9 cellular contexts compared by ENCODE assay signal in the genomic region with DNA sequence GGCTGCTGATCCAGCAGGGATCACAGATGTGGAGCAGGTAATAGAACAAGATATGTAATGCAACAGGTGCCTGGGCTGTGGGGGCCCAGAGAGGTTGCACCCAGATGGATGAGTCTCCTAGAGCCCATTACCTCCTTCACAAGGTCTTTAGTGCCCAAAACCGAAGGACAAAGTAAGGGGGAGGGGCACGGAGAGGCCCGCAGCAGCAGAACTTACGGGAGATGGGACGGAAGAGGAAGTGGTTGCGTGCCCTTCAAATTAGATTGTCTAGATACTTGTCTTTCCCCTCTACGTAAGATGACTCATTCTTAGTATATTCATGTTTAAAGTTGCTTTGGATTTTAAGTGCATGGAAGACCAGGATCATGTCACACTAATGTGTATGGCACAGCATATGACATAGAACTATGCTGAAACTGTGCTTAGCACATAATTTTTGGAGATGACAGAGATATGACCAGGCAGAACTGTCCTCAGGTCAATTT. TPM values are rescaled to one million over a fixed set of nuclear protein-coding genes. Genes with fewer than 3 reads are reported as not detected.
DNase-seq lines count a peak whose midpoint lies in the region; ATAC-seq, FAIRE-seq and TF ChIP-seq lines count a peak whose summit lies in the region.
"Had no signal": no experiment of that assay in that cellular context is flagged by ENCODE, and none has a peak within 500 bp of the region (broad histone marks: within the 10 kb centered on the region; RNA-seq: fewer than 3 reads in every experiment).

No MANE protein-coding gene starts in this region.

- H3K36me3 Mint-ChIP-seq in IgD-negative memory B cell: no peaks in the 10 kb centered on the region

- peaks cover 21% of the 10 kb centered on the region for H3K4me1 ChIP-seq in effector memory CD4-positive, alpha-beta T cell (ENCODE audit: control insufficient read depth, insufficient read depth, low read length, poor library complexity, severe bottlenecking)

- no peaks in the 10 kb centered on the region for H3K36me3 ChIP-seq in effector memory CD4-positive, alpha-beta T cell (ENCODE audit: control insufficient read depth, insufficient read depth, low read length)

- no peak for FAIRE-seq in D721Med (lab: Jason Lieb, UNC)
- FAIRE-seq: endometrium had no signal

- no peak for TF ChIP-seq CTCF in D721Med (IDR thresholded peaks at IDR 0.05; ENCODE audit: insufficient read depth, missing control alignments)

- peak; percentile 93 to 95 for DNase-seq in AML-193 (lab: John Stamatoyannopoulos, UW)
- peak; percentile 40 to 50 for DNase-seq in activated CD4-positive, alpha-beta T cell treated with anti-CD3 and anti-CD28 coated beads for 24 hours (ENCODE audit: low read depth in 2 of 2)
- peak; percentile 47 to 66 (median 65) for DNase-seq in effector memory CD4-positive, alpha-beta T cell
- peak; percentile 48 for DNase-seq in stimulated activated CD4-positive, alpha-beta T cell treated with anti-CD3 and anti-CD28 coated beads, Interleukin-12 subunit alpha, Interleukin-12 subunit beta, amount 100 ng/mL, for 4 hours
- DNase-seq in D721Med (ENCODE audit: insufficient read length, low spot score): no peak
- DNase-seq in GM19240 (ENCODE audit: insufficient read length, low spot score): no peak

- H3K9me3 ChIP-seq in effector memory CD4-positive, alpha-beta T cell (ENCODE audit: control insufficient read depth, low read length): no peaks in the 10 kb centered on the region

- peak overlapping the region; percentile 79 for H3K27ac ChIP-seq in effector memory CD4-positive, alpha-beta T cell (ENCODE audit: insufficient read depth, low read length, poor library complexity, severe bottlenecking)

- H3K4me1 Mint-ChIP-seq in IgD-negative memory B cell: peaks cover 13 to 16% (median 16%) of the 10 kb centered on the region in 3 donors

- no peaks in the 10 kb centered on the region for H3K9me3 Mint-ChIP-seq in IgD-negative memory B cell

- H3K27me3 ChIP-seq in effector memory CD4-positive, alpha-beta T cell (replicated peaks; ENCODE audit: control insufficient read depth, insufficient read depth, low read length, poor library complexity, severe bottlenecking): no peaks in the 10 kb centered on the region

- peak overlapping the region in 2 of 3 donors; percentile 30 to 69 for H3K27ac Mint-ChIP-seq in IgD-negative memory B cell

- H3K27me3 Mint-ChIP-seq in IgD-negative memory B cell: no peaks in the 10 kb centered on the region

- peak overlapping the region; percentile 22 for H3K4me3 ChIP-seq in effector memory CD4-positive, alpha-beta T cell (ENCODE audit: insufficient read depth, low read depth, low read length, poor library complexity, severe bottlenecking)

- ATAC-seq in GM21423 (IDR thresholded peaks at IDR 0.05; ENCODE audit: unreplicated experiment): peak; percentile 55

- peak overlapping the region; percentile 36 to 91 (median 74) for H3K4me3 Mint-ChIP-seq in IgD-negative memory B cell

RNA-seq across cellular contexts. Expression of a gene that starts 5.7 kb away (rescaled TPM):
- polyA plus RNA-seq in IgD-negative memory B cell: 53.6 TPM

RNA-seq across cellular contexts. Expression of a gene that starts 12.7 kb away (rescaled TPM):
- 2.0 TPM for polyA plus RNA-seq in IgD-negative memory B cell

Comparison
In these comparisons a context has a peak if more than half of its experiments do, and no peak if none do; other contexts are left out.
1. DNase-seq: peak in AML-193 (2 of 2), activated CD4-positive, alpha-beta T cell treated with anti-CD3 and anti-CD28 coated beads for 24 hours (2 of 2), effector memory CD4-positive, alpha-beta T cell (3 of 3) and stimulated activated CD4-positive, alpha-beta T cell treated with anti-CD3 and anti-CD28 coated beads, Interleukin-12 subunit alpha, Interleukin-12 subunit beta, amount 100 ng/mL, for 4 hours (single experiment); none in D721Med (single experiment) and GM19240 (single experiment).